Comparison of ENCODE assay signal across 3 cellular contexts in genomic region chr7:63766197-63766596, GRCh38.
A peak's percentile ranks its signal among the peaks of the same experiment; 100 is the strongest.
DNase-seq lines count a peak whose midpoint lies in the region; TF ChIP-seq lines count a peak whose summit lies in the region.
"Not testable (repeated sequence)": the region's sequence is repeated elsewhere in the genome, so short reads cannot be mapped to it uniquely, and the experiment has no call there.

No MANE protein-coding gene starts in this region.

- not testable (repeated sequence) for H3K9me3 ChIP-seq in esophagus muscularis mucosa

- not testable (repeated sequence) for TF ChIP-seq EP300 in esophagus muscularis mucosa (IDR thresholded peaks at IDR 0.05)

- not testable (repeated sequence) for H3K36me3 Mint-ChIP-seq in CD14-positive monocyte

- H3K27me3 Mint-ChIP-seq in CD14-positive monocyte (ENCODE audit: low read depth in 3 of 3), result not testable (repeated sequence)

- TF ChIP-seq CTCF in CD14-positive monocyte (IDR thresholded peaks at IDR 0.05); coronary artery (IDR thresholded peaks at IDR 0.05); esophagus muscularis mucosa (IDR thresholded peaks at IDR 0.05): not testable (repeated sequence)

- H3K4me3 ChIP-seq in coronary artery, esophagus muscularis mucosa: not testable (repeated sequence)

- WGBS in esophagus muscularis mucosa, result 89% methylated on average over 23 of the region's 23 CpGs

- not testable (repeated sequence) for H3K27ac ChIP-seq in coronary artery; esophagus muscularis mucosa (replicated peaks in 1 of 4)

- H3K27me3 ChIP-seq in esophagus muscularis mucosa, result not testable (repeated sequence)

- H3K4me3 Mint-ChIP-seq in CD14-positive monocyte, result not testable (repeated sequence)

- H3K4me1 Mint-ChIP-seq in CD14-positive monocyte, result not testable (repeated sequence)

- H3K27ac Mint-ChIP-seq in CD14-positive monocyte, result not testable (repeated sequence)

- not testable (repeated sequence) for H3K36me3 ChIP-seq in esophagus muscularis mucosa

- not testable (repeated sequence) for H3K4me1 ChIP-seq in esophagus muscularis mucosa

- peaks cover 20 to 36% (median 30%) of the 10 kb centered on the region in 7 donors for H3K9me3 Mint-ChIP-seq in CD14-positive monocyte

- TF ChIP-seq POLR2A in esophagus muscularis mucosa (IDR thresholded peaks at IDR 0.05; ENCODE audit: low read depth), result not testable (repeated sequence)

- intact Hi-C loops in CD14-positive monocyte (cut with micrococcal nuclease); esophagus muscularis mucosa (cut with DNase I): not testable (repeated sequence)

- peak; percentile 45 for DNase-seq in CD14-positive monocyte (ENCODE audit: low spot score)
- DNase-seq in coronary artery (ENCODE audit: low spot score), result peak; percentile 60
- peak; percentile 19 for DNase-seq in esophagus muscularis mucosa (ENCODE audit: extremely low spot score)
